1 cellular context compared by ENCODE assay signal in the genomic region with DNA sequence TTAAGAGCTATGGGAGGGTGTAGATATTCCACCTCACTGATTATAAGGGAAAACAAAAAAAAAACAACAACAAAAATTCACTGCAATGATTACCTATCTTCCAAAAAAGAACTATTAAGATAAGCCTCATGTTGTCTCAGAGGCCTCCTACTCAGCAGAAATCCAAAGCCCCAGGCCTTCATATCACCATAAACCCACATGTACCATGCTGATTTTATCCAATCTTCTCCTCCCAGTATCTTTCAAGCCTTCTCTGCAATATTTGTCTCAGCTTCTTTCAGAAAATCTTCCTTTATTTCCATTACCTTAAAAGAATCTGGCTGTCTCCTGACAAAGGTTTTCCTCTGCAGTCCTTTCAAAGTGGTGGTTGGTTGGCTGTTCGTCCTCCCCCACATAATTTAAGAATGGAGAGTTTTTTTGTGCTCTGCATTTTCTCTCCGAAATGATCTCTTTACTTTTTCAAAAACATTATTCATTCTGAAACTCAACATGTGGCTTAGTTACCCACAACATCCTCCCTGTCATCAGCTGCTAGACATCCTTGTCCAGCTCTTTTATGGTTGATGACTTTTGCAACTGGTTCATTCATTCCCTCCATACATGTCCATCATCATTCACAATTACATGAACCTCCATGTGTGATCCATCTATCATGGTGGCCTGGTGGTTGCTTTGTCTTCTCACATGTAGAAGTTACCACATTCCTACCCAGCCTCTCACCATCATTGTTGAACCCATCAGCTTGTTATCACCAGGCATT.
A peak's percentile ranks its signal among the peaks of the same experiment; 100 is the strongest.
TF ChIP-seq lines count a peak whose summit lies in the region.

No MANE protein-coding gene starts in this region.

TF ChIP-seq in GM12878, 131 proteins besides CTCF, POLR2A, EP300 and RAD21 (continued from another document and continues in another):
- TF ChIP-seq, protein P1, sequence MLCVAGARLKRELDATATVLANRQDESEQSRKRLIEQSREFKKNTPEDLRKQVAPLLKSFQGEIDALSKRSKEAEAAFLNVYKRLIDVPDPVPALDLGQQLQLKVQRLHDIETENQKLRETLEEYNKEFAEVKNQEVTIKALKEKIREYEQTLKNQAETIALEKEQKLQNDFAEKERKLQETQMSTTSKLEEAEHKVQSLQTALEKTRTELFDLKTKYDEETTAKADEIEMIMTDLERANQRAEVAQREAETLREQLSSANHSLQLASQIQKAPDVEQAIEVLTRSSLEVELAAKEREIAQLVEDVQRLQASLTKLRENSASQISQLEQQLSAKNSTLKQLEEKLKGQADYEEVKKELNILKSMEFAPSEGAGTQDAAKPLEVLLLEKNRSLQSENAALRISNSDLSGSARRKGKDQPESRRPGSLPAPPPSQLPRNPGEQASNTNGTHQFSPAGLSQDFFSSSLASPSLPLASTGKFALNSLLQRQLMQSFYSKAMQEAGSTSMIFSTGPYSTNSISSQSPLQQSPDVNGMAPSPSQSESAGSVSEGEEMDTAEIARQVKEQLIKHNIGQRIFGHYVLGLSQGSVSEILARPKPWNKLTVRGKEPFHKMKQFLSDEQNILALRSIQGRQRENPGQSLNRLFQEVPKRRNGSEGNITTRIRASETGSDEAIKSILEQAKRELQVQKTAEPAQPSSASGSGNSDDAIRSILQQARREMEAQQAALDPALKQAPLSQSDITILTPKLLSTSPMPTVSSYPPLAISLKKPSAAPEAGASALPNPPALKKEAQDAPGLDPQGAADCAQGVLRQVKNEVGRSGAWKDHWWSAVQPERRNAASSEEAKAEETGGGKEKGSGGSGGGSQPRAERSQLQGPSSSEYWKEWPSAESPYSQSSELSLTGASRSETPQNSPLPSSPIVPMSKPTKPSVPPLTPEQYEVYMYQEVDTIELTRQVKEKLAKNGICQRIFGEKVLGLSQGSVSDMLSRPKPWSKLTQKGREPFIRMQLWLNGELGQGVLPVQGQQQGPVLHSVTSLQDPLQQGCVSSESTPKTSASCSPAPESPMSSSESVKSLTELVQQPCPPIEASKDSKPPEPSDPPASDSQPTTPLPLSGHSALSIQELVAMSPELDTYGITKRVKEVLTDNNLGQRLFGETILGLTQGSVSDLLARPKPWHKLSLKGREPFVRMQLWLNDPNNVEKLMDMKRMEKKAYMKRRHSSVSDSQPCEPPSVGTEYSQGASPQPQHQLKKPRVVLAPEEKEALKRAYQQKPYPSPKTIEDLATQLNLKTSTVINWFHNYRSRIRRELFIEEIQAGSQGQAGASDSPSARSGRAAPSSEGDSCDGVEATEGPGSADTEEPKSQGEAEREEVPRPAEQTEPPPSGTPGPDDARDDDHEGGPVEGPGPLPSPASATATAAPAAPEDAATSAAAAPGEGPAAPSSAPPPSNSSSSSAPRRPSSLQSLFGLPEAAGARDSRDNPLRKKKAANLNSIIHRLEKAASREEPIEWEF (IDR thresholded peaks at IDR 0.05; ENCODE audit: insufficient replicate concordance, low read depth, low read length) = no peak
- TF ChIP-seq KDM1A (IDR thresholded peaks at IDR 0.05; ENCODE audit: borderline replicate concordance) (no peak), PML (IDR thresholded peaks at IDR 0.05; ENCODE audit: low read length) (peak; percentile 55; the same call in 1 of the 2 replicates), NFYA (IDR thresholded peaks at IDR 0.05; ENCODE audit: borderline replicate concordance, low read depth, low read length) (no peak), YBX1 (IDR thresholded peaks at IDR 0.05) (no peak), ZNF384 (IDR thresholded peaks at IDR 0.05; ENCODE audit: borderline replicate concordance, low read depth, low read length) (no peak), HDAC6 (IDR thresholded peaks at IDR 0.05; ENCODE audit: unreplicated experiment) (no peak), SIX5 (IDR thresholded peaks at IDR 0.05; ENCODE audit: low read depth, low read length, severe bottlenecking) (no peak), ATF7 (IDR thresholded peaks at IDR 0.05; ENCODE audit: low read depth) (peak; percentile 70), SPI1 (IDR thresholded peaks at IDR 0.05; ENCODE audit: borderline replicate concordance, insufficient read depth, low read depth, low read length) (peak; percentile 19; the same call in 1 of the 2 replicates), TAF1 (IDR thresholded peaks at IDR 0.05; ENCODE audit: borderline replicate concordance, low read depth, low read length) (no peak), TCF3 (IDR thresholded peaks at IDR 0.05; ENCODE audit: borderline replicate concordance, insufficient read depth, low read depth, low read length) (no peak), POU2F2 (IDR thresholded peaks at IDR 0.05; ENCODE audit: borderline replicate concordance, low read depth, low read length) (no peak), SMARCA5 (IDR thresholded peaks at IDR 0.05) (no peak), SMAD1 (IDR thresholded peaks at IDR 0.05; ENCODE audit: low read depth, partially characterized antibody) (no peak), ZSCAN29 (IDR thresholded peaks at IDR 0.05) (no peak), ZNF24 (IDR thresholded peaks at IDR 0.05) (peak; percentile 96), ESRRA (IDR thresholded peaks at IDR 0.05; ENCODE audit: low read length) (no peak), BHLHE40 (IDR thresholded peaks at IDR 0.05; ENCODE audit: borderline replicate concordance in 1 of 2, low read depth in 2 of 2, low read length in 1 of 2) (peak in 1 of 2 experiments; percentile 58; a peak in 1 of 4 replicates), JUNB (IDR thresholded peaks at IDR 0.05) (peak; percentile 68), RCOR1 (conservative IDR thresholded peaks at IDR 0.05; ENCODE audit: low read depth, low read length) (0 out of 2 replicates have a peak, but pooled peaks have one; percentile 38), JUND (IDR thresholded peaks at IDR 0.05; ENCODE audit: low read depth, low read length) (peak; percentile 59; the same call in 1 of the 2 replicates), EZH2 (IDR thresholded peaks at IDR 0.05; ENCODE audit: borderline replicate concordance, control insufficient read depth, low read depth, low read length) (no peak), STAT1 (conservative IDR thresholded peaks at IDR 0.05) (no peak), MTA3 (IDR thresholded peaks at IDR 0.05; ENCODE audit: borderline replicate concordance, low read length) (peak; percentile 74; the same call in 1 of the 2 replicates), SIN3A (IDR thresholded peaks at IDR 0.05; ENCODE audit: low read depth, low read length) (no peak), SRF (IDR thresholded peaks at IDR 0.05; ENCODE audit: low read depth in 2 of 2, low read length in 2 of 2) (no peak), MEF2B (IDR thresholded peaks at IDR 0.05; ENCODE audit: partially characterized antibody, poor library complexity, severe bottlenecking) (no peak), IKZF2 (IDR thresholded peaks at IDR 0.05) (peak; percentile 68 to 70), KLF5 (IDR thresholded peaks at IDR 0.05; ENCODE audit: partially characterized antibody) (no peak), IRF4 (IDR thresholded peaks at IDR 0.05; ENCODE audit: low read depth, low read length) (peak; percentile 82), RUNX3 (IDR thresholded peaks at IDR 0.05; ENCODE audit: low read length) (peak; percentile 97), TCF12 (IDR thresholded peaks at IDR 0.05; ENCODE audit: low read depth, low read length) (peak; percentile 50; the same call in 1 of the 2 replicates), HCFC1 (IDR thresholded peaks at IDR 0.05; ENCODE audit: low read length) (no peak), SP1 (IDR thresholded peaks at IDR 0.05; ENCODE audit: low read depth, low read length) (no peak)
- TF ChIP-seq, protein P2, sequence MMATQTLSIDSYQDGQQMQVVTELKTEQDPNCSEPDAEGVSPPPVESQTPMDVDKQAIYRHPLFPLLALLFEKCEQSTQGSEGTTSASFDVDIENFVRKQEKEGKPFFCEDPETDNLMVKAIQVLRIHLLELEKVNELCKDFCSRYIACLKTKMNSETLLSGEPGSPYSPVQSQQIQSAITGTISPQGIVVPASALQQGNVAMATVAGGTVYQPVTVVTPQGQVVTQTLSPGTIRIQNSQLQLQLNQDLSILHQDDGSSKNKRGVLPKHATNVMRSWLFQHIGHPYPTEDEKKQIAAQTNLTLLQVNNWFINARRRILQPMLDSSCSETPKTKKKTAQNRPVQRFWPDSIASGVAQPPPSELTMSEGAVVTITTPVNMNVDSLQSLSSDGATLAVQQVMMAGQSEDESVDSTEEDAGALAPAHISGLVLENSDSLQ (IDR thresholded peaks at IDR 0.05) = peak; percentile 79
- TF ChIP-seq, protein P3, sequence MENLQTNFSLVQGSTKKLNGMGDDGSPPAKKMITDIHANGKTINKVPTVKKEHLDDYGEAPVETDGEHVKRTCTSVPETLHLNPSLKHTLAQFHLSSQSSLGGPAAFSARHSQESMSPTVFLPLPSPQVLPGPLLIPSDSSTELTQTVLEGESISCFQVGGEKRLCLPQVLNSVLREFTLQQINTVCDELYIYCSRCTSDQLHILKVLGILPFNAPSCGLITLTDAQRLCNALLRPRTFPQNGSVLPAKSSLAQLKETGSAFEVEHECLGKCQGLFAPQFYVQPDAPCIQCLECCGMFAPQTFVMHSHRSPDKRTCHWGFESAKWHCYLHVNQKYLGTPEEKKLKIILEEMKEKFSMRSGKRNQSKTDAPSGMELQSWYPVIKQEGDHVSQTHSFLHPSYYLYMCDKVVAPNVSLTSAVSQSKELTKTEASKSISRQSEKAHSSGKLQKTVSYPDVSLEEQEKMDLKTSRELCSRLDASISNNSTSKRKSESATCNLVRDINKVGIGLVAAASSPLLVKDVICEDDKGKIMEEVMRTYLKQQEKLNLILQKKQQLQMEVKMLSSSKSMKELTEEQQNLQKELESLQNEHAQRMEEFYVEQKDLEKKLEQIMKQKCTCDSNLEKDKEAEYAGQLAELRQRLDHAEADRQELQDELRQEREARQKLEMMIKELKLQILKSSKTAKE (IDR thresholded peaks at IDR 0.05; ENCODE audit: low read depth, poor library complexity, severe bottlenecking) = peak; percentile 83
- TF ChIP-seq, protein P4, sequence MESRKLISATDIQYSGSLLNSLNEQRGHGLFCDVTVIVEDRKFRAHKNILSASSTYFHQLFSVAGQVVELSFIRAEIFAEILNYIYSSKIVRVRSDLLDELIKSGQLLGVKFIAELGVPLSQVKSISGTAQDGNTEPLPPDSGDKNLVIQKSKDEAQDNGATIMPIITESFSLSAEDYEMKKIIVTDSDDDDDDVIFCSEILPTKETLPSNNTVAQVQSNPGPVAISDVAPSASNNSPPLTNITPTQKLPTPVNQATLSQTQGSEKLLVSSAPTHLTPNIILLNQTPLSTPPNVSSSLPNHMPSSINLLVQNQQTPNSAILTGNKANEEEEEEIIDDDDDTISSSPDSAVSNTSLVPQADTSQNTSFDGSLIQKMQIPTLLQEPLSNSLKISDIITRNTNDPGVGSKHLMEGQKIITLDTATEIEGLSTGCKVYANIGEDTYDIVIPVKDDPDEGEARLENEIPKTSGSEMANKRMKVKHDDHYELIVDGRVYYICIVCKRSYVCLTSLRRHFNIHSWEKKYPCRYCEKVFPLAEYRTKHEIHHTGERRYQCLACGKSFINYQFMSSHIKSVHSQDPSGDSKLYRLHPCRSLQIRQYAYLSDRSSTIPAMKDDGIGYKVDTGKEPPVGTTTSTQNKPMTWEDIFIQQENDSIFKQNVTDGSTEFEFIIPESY (IDR thresholded peaks at IDR 0.05) = no peak
- TF ChIP-seq, protein P5, sequence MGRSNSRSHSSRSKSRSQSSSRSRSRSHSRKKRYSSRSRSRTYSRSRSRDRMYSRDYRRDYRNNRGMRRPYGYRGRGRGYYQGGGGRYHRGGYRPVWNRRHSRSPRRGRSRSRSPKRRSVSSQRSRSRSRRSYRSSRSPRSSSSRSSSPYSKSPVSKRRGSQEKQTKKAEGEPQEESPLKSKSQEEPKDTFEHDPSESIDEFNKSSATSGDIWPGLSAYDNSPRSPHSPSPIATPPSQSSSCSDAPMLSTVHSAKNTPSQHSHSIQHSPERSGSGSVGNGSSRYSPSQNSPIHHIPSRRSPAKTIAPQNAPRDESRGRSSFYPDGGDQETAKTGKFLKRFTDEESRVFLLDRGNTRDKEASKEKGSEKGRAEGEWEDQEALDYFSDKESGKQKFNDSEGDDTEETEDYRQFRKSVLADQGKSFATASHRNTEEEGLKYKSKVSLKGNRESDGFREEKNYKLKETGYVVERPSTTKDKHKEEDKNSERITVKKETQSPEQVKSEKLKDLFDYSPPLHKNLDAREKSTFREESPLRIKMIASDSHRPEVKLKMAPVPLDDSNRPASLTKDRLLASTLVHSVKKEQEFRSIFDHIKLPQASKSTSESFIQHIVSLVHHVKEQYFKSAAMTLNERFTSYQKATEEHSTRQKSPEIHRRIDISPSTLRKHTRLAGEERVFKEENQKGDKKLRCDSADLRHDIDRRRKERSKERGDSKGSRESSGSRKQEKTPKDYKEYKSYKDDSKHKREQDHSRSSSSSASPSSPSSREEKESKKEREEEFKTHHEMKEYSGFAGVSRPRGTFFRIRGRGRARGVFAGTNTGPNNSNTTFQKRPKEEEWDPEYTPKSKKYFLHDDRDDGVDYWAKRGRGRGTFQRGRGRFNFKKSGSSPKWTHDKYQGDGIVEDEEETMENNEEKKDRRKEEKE (IDR thresholded peaks at IDR 0.05) = no peak
- TF ChIP-seq, protein P6, sequence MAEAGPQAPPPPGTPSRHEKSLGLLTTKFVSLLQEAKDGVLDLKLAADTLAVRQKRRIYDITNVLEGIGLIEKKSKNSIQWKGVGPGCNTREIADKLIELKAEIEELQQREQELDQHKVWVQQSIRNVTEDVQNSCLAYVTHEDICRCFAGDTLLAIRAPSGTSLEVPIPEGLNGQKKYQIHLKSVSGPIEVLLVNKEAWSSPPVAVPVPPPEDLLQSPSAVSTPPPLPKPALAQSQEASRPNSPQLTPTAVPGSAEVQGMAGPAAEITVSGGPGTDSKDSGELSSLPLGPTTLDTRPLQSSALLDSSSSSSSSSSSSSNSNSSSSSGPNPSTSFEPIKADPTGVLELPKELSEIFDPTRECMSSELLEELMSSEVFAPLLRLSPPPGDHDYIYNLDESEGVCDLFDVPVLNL (IDR thresholded peaks at IDR 0.05; ENCODE audit: low read depth, low read length) = no peak
- TF ChIP-seq, protein P7, sequence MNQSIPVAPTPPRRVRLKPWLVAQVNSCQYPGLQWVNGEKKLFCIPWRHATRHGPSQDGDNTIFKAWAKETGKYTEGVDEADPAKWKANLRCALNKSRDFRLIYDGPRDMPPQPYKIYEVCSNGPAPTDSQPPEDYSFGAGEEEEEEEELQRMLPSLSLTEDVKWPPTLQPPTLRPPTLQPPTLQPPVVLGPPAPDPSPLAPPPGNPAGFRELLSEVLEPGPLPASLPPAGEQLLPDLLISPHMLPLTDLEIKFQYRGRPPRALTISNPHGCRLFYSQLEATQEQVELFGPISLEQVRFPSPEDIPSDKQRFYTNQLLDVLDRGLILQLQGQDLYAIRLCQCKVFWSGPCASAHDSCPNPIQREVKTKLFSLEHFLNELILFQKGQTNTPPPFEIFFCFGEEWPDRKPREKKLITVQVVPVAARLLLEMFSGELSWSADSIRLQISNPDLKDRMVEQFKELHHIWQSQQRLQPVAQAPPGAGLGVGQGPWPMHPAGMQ (IDR thresholded peaks at IDR 0.05; ENCODE audit: borderline replicate concordance) = no peak
- TF ChIP-seq, protein P8, sequence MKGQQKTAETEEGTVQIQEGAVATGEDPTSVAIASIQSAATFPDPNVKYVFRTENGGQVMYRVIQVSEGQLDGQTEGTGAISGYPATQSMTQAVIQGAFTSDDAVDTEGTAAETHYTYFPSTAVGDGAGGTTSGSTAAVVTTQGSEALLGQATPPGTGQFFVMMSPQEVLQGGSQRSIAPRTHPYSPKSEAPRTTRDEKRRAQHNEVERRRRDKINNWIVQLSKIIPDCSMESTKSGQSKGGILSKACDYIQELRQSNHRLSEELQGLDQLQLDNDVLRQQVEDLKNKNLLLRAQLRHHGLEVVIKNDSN (IDR thresholded peaks at IDR 0.05; ENCODE audit: borderline replicate concordance, extremely low read length, insufficient read depth, low read depth, low read length) = no peak
